ENCODE assay signal across 7 cellular contexts in the genomic region with DNA sequence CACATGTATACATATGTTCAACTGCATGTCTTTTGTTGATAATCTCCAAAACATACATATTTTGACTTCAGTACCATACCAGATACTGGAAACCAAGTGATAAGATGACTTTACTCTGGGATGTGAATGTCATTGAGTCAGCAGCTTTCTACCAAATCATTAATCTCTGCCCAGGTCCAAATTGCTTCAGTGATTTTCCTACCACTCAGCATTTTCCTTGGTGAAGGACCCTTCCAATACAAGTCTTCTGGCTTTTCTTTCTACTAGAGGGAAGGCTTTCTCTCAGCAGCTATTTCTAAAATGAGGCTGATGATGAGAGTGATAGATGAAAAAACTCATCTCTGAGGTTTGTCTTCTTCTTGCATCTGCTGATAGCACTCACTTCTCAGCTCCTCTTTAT.
"Had no signal": no experiment of that assay in that cellular context is flagged by ENCODE, and none has a peak within 500 bp of the region (broad histone marks: within the 10 kb centered on the region; RNA-seq: fewer than 3 reads in every experiment).

No MANE protein-coding gene starts in this region.

- H3K4me1 Mint-ChIP-seq: IgD-negative memory B cell had no signal

- H3K9ac ChIP-seq: KMS-11 had no signal

- H3K27ac ChIP-seq: HL-60, KMS-11 had no signal

- FAIRE-seq: HTR-8/SVneo, K562 had no signal

- H3K4me3 Mint-ChIP-seq: IgD-negative memory B cell had no signal

- H3K27ac Mint-ChIP-seq: IgD-negative memory B cell had no signal

- H3K4me2 ChIP-seq: KMS-11 had no signal

- DNase-seq: KBM-7, KG1 had no signal

- ATAC-seq: K562 had no signal

- H3K4me3 ChIP-seq: K562 had no signal

- H3K36me3 Mint-ChIP-seq: IgD-negative memory B cell had no signal
